8 cellular contexts compared by ENCODE assay signal in genomic region chr9:35750256-35750531, GRCh38. TPM values are rescaled to one million over a fixed set of nuclear protein-coding genes. Genes with fewer than 3 reads are reported as not detected.
DNase-seq lines count a peak whose midpoint lies in the region; ATAC-seq and TF ChIP-seq lines count a peak whose summit lies in the region.

No MANE protein-coding gene starts in this region.

- H3K27ac ChIP-seq in gastrocnemius medialis: peak overlapping the region; percentile 88 to 97 (median 94)

- H3K9me3 ChIP-seq in gastrocnemius medialis: no peaks in the 10 kb centered on the region

- H3K27me3 ChIP-seq in gastrocnemius medialis: no peaks in the 10 kb centered on the region

- peaks cover 2 to 46% of the 10 kb centered on the region in 2 donors for H3K36me3 ChIP-seq in gastrocnemius medialis

- no peak for TF ChIP-seq POLR2A in gastrocnemius medialis (IDR thresholded peaks at IDR 0.05)

- DNase-seq in GM12864 (ENCODE audit: low read depth) (no peak), fibroblast of the aortic adventitia (ENCODE audit: low read depth) (no peak), gastrocnemius medialis (peak in 1 of 2 donors; percentile 47), hepatic stellate cell (ENCODE audit: low spot score) (no peak)

- H3K4me3 ChIP-seq in GM12864 (ENCODE audit: low read depth, low read length): peak overlapping the region; percentile 90
- H3K4me3 ChIP-seq in WI38 (ENCODE audit: low read depth, low read length): peak overlapping the region; percentile 70
- peak overlapping the region; percentile 87 for H3K4me3 ChIP-seq in fibroblast of the aortic adventitia (ENCODE audit: low read depth, low read length)
- H3K4me3 ChIP-seq in gastrocnemius medialis: peak overlapping the region; percentile 81 to 99 (median 85)

- intact Hi-C loops in gastrocnemius medialis (cut with DNase I; ENCODE audit: low total_unique reads): no loop called here

- in situ Hi-C loops in gastrocnemius medialis (cut with MboI; ENCODE audit: low sequenced_read_pairs in 4 of 4): no loop called here

- ATAC-seq in gastrocnemius medialis (no peak), GM19395 (IDR thresholded peaks at IDR 0.05; ENCODE audit: unreplicated experiment) (no peak), HG03139 (IDR thresholded peaks at IDR 0.05; ENCODE audit: unreplicated experiment) (no peak), GM18520 (IDR thresholded peaks at IDR 0.05; ENCODE audit: unreplicated experiment) (no peak)

- peaks cover 36 to 37% of the 10 kb centered on the region in 2 donors for H3K4me1 ChIP-seq in gastrocnemius medialis

- TF ChIP-seq CTCF in GM12864 (IDR thresholded peaks at IDR 0.05; ENCODE audit: low read depth, low read length, missing control alignments): no peak
- no peak for TF ChIP-seq CTCF in WI38 (IDR thresholded peaks at IDR 0.05; ENCODE audit: low read depth, low read length)
- no peak for TF ChIP-seq CTCF in fibroblast of the aortic adventitia (IDR thresholded peaks at IDR 0.05; ENCODE audit: insufficient read depth, low read length)
- no peak for TF ChIP-seq CTCF in gastrocnemius medialis (IDR thresholded peaks at IDR 0.05 in 4 of 5, conservative IDR thresholded peaks at IDR 0.05 in 1 of 5)

RNA-seq across cellular contexts. Expression of gene RGP1, which starts 1.1 kb away (rescaled TPM):
- total RNA-seq in fibroblast of the aortic adventitia (ENCODE audit: low replicate concordance) (7.8 and 16.0 TPM in 2 replicates), gastrocnemius medialis (10 to 100 TPM; 22.0 to 41.1 (median 36.3) TPM)

RNA-seq across cellular contexts. Expression of gene GBA2, which starts 1.2 kb away (rescaled TPM):
- 25.5 and 36.1 TPM in 2 replicates for total RNA-seq in fibroblast of the aortic adventitia (ENCODE audit: low replicate concordance)
- total RNA-seq in gastrocnemius medialis: 10 to 100 TPM; 47.3 to 63.2 (median 51.4) TPM

RNA-seq across cellular contexts. Expression of gene MSMP, which starts 3.9 kb away (rescaled TPM):
- not detected in 2 replicates for total RNA-seq in fibroblast of the aortic adventitia (ENCODE audit: low replicate concordance)
- not detected for total RNA-seq in gastrocnemius medialis

RNA-seq across cellular contexts. Expression of gene CREB3, which starts 17.7 kb away (rescaled TPM):
- total RNA-seq in fibroblast of the aortic adventitia (ENCODE audit: low replicate concordance) (56.1 and 68.3 TPM in 2 replicates), gastrocnemius medialis (10 to 100 TPM; 17.8 to 39.6 (median 26.2) TPM)

RNA-seq across cellular contexts. Expression of gene TLN1, which starts 18.2 kb away (rescaled TPM):
- 287 and 513 TPM in 2 replicates for total RNA-seq in fibroblast of the aortic adventitia (ENCODE audit: low replicate concordance)
- 100 to 1,000 TPM; 106 to 256 (median 186) TPM for total RNA-seq in gastrocnemius medialis
